ENCODE assay signal across 32 cellular contexts in genomic region chr4:77449996-77450395, GRCh38.
"Had no signal": no experiment of that assay in that cellular context is flagged by ENCODE, and none has a peak within 500 bp of the region (broad histone marks: within the 10 kb centered on the region; RNA-seq: fewer than 3 reads in every experiment).

No MANE protein-coding gene starts in this region.

- H3K9me3 Mint-ChIP-seq: activated CD4-positive, alpha-beta memory T cell treated with anti-CD3 and anti-CD28 coated beads for 36 hours; activated CD4-positive, alpha-beta T cell treated with anti-CD3 and anti-CD28 coated beads, Interleukin-2, amount 10 ng/mL, durations not matched to agents 24 days and 14 days; activated naive CD4-positive, alpha-beta T cell treated with anti-CD3 and anti-CD28 coated beads for 36 hours; activated naive CD4-positive, alpha-beta T cell treated with anti-CD3 and anti-CD28 coated beads, Interleukin-2, amount 50 U/mL, for 24 hours; activated naive CD8-positive, alpha-beta T cell treated with anti-CD3 and anti-CD28 coated beads for 36 hours; activated naive CD8-positive, alpha-beta T cell treated with anti-CD3 and anti-CD28 coated beads, Interleukin-2, amount 50 U/mL, for 24 hours; activated T-helper 1 cell treated with anti-CD3 and anti-CD28 coated beads, Interleukin-12 subunit alpha, Interleukin-12 subunit beta, Interleukin-2, Interleukin-4 antibody, amounts not matched to agents 30 ng/mL and 10 ng/mL and 1 ng/mL, durations not matched to agents 14 hours and 24 hours and 36 hours; activated T-helper 2 cell treated with anti-CD3 and anti-CD28 coated beads, Interferon-gamma antibody, Interleukin-2, Interleukin-4, amounts not matched to agents 10 μg/mL and 5 μg/mL and 100 μg/mL, durations not matched to agents 14 hours and 24 hours and 36 hours; brain; central memory CD8-positive, alpha-beta T cell; dendritic cell treated with granulocyte-macrophage colony-stimulating factor and Interleukin-4, amounts not matched to agents 40 ng/mL and 50 ng/mL, for 4 days; effector memory CD8-positive, alpha-beta T cell had no signal

- ATAC-seq: activated CD4-positive, alpha-beta T cell treated with anti-CD3 and anti-CD28 coated beads for 36 hours; activated CD8-positive, alpha-beta memory T cell treated with anti-CD3 and anti-CD28 coated beads, Interleukin-2, amount 10 ng/mL, durations not matched to agents 7 days and 5 days; activated CD8-positive, alpha-beta T cell treated with anti-CD3 and anti-CD28 coated beads, Interleukin-2, amount 10 ng/mL, durations not matched to agents 7 days and 5 days; activated naive CD8-positive, alpha-beta T cell treated with anti-CD3 and anti-CD28 coated beads, Interleukin-2, amount 50 U/mL, for 24 hours; effector memory CD8-positive, alpha-beta T cell had no signal

- H3K27ac Mint-ChIP-seq: activated CD4-positive, alpha-beta memory T cell treated with anti-CD3 and anti-CD28 coated beads for 36 hours; activated CD4-positive, alpha-beta T cell treated with anti-CD3 and anti-CD28 coated beads for 36 hours; activated CD4-positive, alpha-beta T cell treated with anti-CD3 and anti-CD28 coated beads, Interleukin-2, amount 10 ng/mL, durations not matched to agents 24 days and 14 days; activated CD8-positive, alpha-beta memory T cell treated with anti-CD3 and anti-CD28 coated beads, Interleukin-2, amount 10 ng/mL, durations not matched to agents 7 days and 5 days; activated CD8-positive, alpha-beta T cell treated with anti-CD3 and anti-CD28 coated beads, Interleukin-2, amount 10 ng/mL, durations not matched to agents 7 days and 5 days; activated naive CD4-positive, alpha-beta T cell treated with anti-CD3 and anti-CD28 coated beads for 36 hours; activated naive CD4-positive, alpha-beta T cell treated with anti-CD3 and anti-CD28 coated beads, Interleukin-2, amount 50 U/mL, for 24 hours; activated naive CD8-positive, alpha-beta T cell treated with anti-CD3 and anti-CD28 coated beads for 36 hours; activated naive CD8-positive, alpha-beta T cell treated with anti-CD3 and anti-CD28 coated beads, Interleukin-2, amount 50 U/mL, for 24 hours; activated T-helper 1 cell treated with anti-CD3 and anti-CD28 coated beads, Interleukin-12 subunit alpha, Interleukin-12 subunit beta, Interleukin-2, Interleukin-4 antibody, amounts not matched to agents 30 ng/mL and 10 ng/mL and 1 ng/mL, durations not matched to agents 14 hours and 24 hours and 36 hours; activated T-helper 2 cell treated with anti-CD3 and anti-CD28 coated beads, Interferon-gamma antibody, Interleukin-2, Interleukin-4, amounts not matched to agents 10 μg/mL and 5 μg/mL and 100 μg/mL, durations not matched to agents 14 hours and 24 hours and 36 hours; brain; dendritic cell treated with granulocyte-macrophage colony-stimulating factor and Interleukin-4, amounts not matched to agents 40 ng/mL and 50 ng/mL, for 4 days; effector memory CD8-positive, alpha-beta T cell had no signal

- H3K4me3 ChIP-seq: adrenal gland, breast epithelium, coronary artery, dorsolateral prefrontal cortex, esophagus muscularis mucosa had no signal

- H3K4me1 ChIP-seq: breast epithelium had no signal

- H3K36me3 ChIP-seq: adrenal gland, breast epithelium, esophagus muscularis mucosa had no signal

- H3K27ac ChIP-seq: adrenal gland, breast epithelium, coronary artery, dorsolateral prefrontal cortex had no signal

- H3K4me1 Mint-ChIP-seq: activated CD4-positive, alpha-beta T cell treated with anti-CD3 and anti-CD28 coated beads for 36 hours; activated CD4-positive, alpha-beta T cell treated with anti-CD3 and anti-CD28 coated beads, Interleukin-2, amount 10 ng/mL, durations not matched to agents 24 days and 14 days; activated CD8-positive, alpha-beta memory T cell treated with anti-CD3 and anti-CD28 coated beads, Interleukin-2, amount 10 ng/mL, durations not matched to agents 7 days and 5 days; activated naive CD4-positive, alpha-beta T cell treated with anti-CD3 and anti-CD28 coated beads, Interleukin-2, amount 50 U/mL, for 24 hours; activated naive CD8-positive, alpha-beta T cell treated with anti-CD3 and anti-CD28 coated beads for 36 hours; activated naive CD8-positive, alpha-beta T cell treated with anti-CD3 and anti-CD28 coated beads, Interleukin-2, amount 50 U/mL, for 24 hours; brain; central memory CD8-positive, alpha-beta T cell had no signal

- H3K4me3 Mint-ChIP-seq: activated CD4-positive, alpha-beta memory T cell treated with anti-CD3 and anti-CD28 coated beads for 36 hours; activated CD4-positive, alpha-beta T cell treated with anti-CD3 and anti-CD28 coated beads for 36 hours; activated CD4-positive, alpha-beta T cell treated with anti-CD3 and anti-CD28 coated beads, Interleukin-2, amount 10 ng/mL, durations not matched to agents 24 days and 14 days; activated CD8-positive, alpha-beta memory T cell treated with anti-CD3 and anti-CD28 coated beads, Interleukin-2, amount 10 ng/mL, durations not matched to agents 7 days and 5 days; activated CD8-positive, alpha-beta T cell treated with anti-CD3 and anti-CD28 coated beads, Interleukin-2, amount 10 ng/mL, durations not matched to agents 7 days and 5 days; activated naive CD4-positive, alpha-beta T cell treated with anti-CD3 and anti-CD28 coated beads for 36 hours; activated naive CD4-positive, alpha-beta T cell treated with anti-CD3 and anti-CD28 coated beads, Interleukin-2, amount 50 U/mL, for 24 hours; activated naive CD8-positive, alpha-beta T cell treated with anti-CD3 and anti-CD28 coated beads for 36 hours; activated naive CD8-positive, alpha-beta T cell treated with anti-CD3 and anti-CD28 coated beads, Interleukin-2, amount 50 U/mL, for 24 hours; activated T-helper 1 cell treated with anti-CD3 and anti-CD28 coated beads, Interleukin-12 subunit alpha, Interleukin-12 subunit beta, Interleukin-2, Interleukin-4 antibody, amounts not matched to agents 30 ng/mL and 10 ng/mL and 1 ng/mL, durations not matched to agents 14 hours and 24 hours and 36 hours; brain; central memory CD8-positive, alpha-beta T cell; dendritic cell treated with granulocyte-macrophage colony-stimulating factor and Interleukin-4, amounts not matched to agents 40 ng/mL and 50 ng/mL, for 4 days; effector memory CD8-positive, alpha-beta T cell had no signal

- H3K27me3 ChIP-seq: adrenal gland, breast epithelium, esophagus muscularis mucosa had no signal

- H3K36me3 Mint-ChIP-seq: activated CD4-positive, alpha-beta memory T cell treated with anti-CD3 and anti-CD28 coated beads for 36 hours; activated CD8-positive, alpha-beta memory T cell treated with anti-CD3 and anti-CD28 coated beads, Interleukin-2, amount 10 ng/mL, durations not matched to agents 7 days and 5 days; activated naive CD4-positive, alpha-beta T cell treated with anti-CD3 and anti-CD28 coated beads, Interleukin-2, amount 50 U/mL, for 24 hours; activated naive CD8-positive, alpha-beta T cell treated with anti-CD3 and anti-CD28 coated beads for 36 hours; brain had no signal

- DNase-seq: activated CD4-positive, alpha-beta memory T cell treated with anti-CD3 and anti-CD28 coated beads for 36 hours; activated CD4-positive, alpha-beta T cell treated with anti-CD3 and anti-CD28 coated beads for 36 hours; activated CD4-positive, alpha-beta T cell treated with anti-CD3 and anti-CD28 coated beads, Interleukin-2, amount 10 ng/mL, durations not matched to agents 24 days and 14 days; activated CD4-positive, CD25-positive, alpha-beta regulatory T cell; activated CD4-positive, CD25-positive, alpha-beta regulatory T cell treated with anti-CD3 and anti-CD28 coated beads, Interleukin-2, amount 50 U/mL, for 72 hours; activated CD8-positive, alpha-beta memory T cell treated with anti-CD3 and anti-CD28 coated beads, Interleukin-2, amount 10 ng/mL, durations not matched to agents 7 days and 5 days; activated CD8-positive, alpha-beta memory T cell treated with anti-CD3 and anti-CD28 coated beads, Interleukin-2, amount 50 U/mL, for 4 hours; activated CD8-positive, alpha-beta T cell treated with anti-CD3 and anti-CD28 coated beads, Interleukin-2, amount 10 ng/mL, durations not matched to agents 7 days and 5 days; activated effector memory CD4-positive, alpha-beta T cell treated with anti-CD3 and anti-CD28 coated beads, Interleukin-2, amount 50 U/mL, for 16 hours; activated naive CD4-positive, alpha-beta T cell treated with anti-CD3 and anti-CD28 coated beads for 36 hours; activated naive CD8-positive, alpha-beta T cell treated with anti-CD3 and anti-CD28 coated beads for 36 hours; activated naive CD8-positive, alpha-beta T cell treated with anti-CD3 and anti-CD28 coated beads, Interleukin-2, amount 50 U/mL, for 24 hours; activated T-cell treated with anti-CD3 and anti-CD28 coated beads, Interleukin-2, amount 50 U/mL, for 1 hour; activated T-cell treated with anti-CD3 and anti-CD28 coated beads, Interleukin-2, amount 50 U/mL, for 48 hours; adrenal gland; amygdala; aorta; dorsolateral prefrontal cortex; effector memory CD8-positive, alpha-beta T cell; erythroblast; foreskin fibroblast; head of caudate nucleus; T-helper 2 cell had no signal

- H3K27me3 Mint-ChIP-seq: activated CD4-positive, alpha-beta memory T cell treated with anti-CD3 and anti-CD28 coated beads for 36 hours; activated naive CD8-positive, alpha-beta T cell treated with anti-CD3 and anti-CD28 coated beads for 36 hours; dendritic cell treated with granulocyte-macrophage colony-stimulating factor and Interleukin-4, amounts not matched to agents 40 ng/mL and 50 ng/mL, for 4 days had no signal

- H3K9me3 ChIP-seq: adrenal gland, breast epithelium, esophagus muscularis mucosa had no signal
